Comparison of ENCODE assay signal across 8 cellular contexts in the genomic region with DNA sequence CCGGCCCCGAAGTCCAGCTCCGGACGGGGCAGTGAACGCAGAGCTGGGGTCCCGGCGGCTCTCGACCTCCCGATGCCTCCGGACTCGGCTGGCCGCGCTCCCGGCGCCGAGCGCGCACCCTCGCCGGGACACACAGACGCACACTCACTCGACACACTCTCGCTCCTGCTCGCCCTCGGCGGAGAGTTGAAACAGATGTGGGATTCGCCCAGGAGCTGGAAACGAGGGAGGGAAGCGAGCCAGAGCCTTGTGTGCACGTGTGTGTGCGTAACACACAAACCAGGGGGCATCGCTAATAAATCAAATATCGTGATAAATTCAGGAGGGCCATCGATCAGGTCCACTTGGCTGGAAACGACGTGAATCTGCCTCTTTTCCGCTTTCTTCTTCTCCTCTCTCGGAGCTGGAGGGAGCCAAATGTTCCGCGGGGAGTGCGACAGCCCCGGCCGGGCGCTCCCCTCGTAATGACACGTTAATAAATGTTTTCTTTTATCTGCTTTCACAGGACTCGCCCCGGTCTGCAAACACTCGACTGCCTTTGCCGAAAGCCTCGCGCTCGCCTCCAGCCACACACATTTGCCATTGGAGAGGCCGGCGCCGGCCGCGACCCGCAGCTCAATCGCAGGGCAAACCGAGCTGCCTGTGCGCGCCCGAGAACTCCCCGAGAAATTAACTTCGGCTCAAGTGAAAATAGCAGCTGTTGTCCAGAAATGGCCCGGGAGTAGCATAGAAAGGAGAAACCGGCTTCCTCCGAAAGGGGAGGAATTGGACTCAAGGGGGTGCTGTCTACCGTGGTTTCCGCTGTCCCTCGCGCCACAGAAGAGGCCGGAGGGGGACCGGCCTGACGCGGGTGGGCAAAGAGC. TPM values are rescaled to one million over a fixed set of nuclear protein-coding genes. Genes with fewer than 3 reads are reported as not detected.
DNase-seq lines count a peak whose midpoint lies in the region; ATAC-seq, FAIRE-seq and TF ChIP-seq lines count a peak whose summit lies in the region.

No MANE protein-coding gene starts in this region.

- CTCF ChIA-PET in endothelial cell of umbilical vein (lab: Charles Lee) = interaction anchor here (0.5 to 2.7 kb wide), 36 partner anchors 8 to 836 kb away, joined by 3 to 87 read pairs (median 5); no protein-coding TSS in a partner anchor

- DNase-seq in DMS79 (lab: John Stamatoyannopoulos, UW) (peak; percentile 41), SKM-1 treated with dmso at 0.1 percent for 144 hours (lab: John Stamatoyannopoulos, UW; ENCODE audit: unreplicated experiment) (peak; percentile 43), endothelial cell of umbilical vein (ENCODE audit: low read depth, low spot score) (peak; percentile 85), lung (ENCODE audit: low spot score) (peak; percentile 49), stromal cell of bone marrow (ENCODE audit: low read depth) (peak; percentile 65)
- no peak for DNase-seq in stimulated activated CD4-positive, alpha-beta T cell treated with anti-CD3 and anti-CD28 coated beads, Interleukin-2, amount 100 ng/mL, for 48 hours

- intact Hi-C loops in endothelial cell of umbilical vein (cut with micrococcal nuclease) = loop anchor here (1.0 to 5.0 kb wide), 8 partner anchors 13 to 835 kb away; no protein-coding TSS in a partner anchor

- peak overlapping the region; percentile 87 for H3K4me2 ChIP-seq in endothelial cell of umbilical vein (ENCODE audit: insufficient read depth, low read length)

- dilution Hi-C loops in endothelial cell of umbilical vein (cut with MboI; ENCODE audit: extremely low pct_ligation_motif_present, low sequenced_read_pairs) = no loop called here

- POLR2A ChIA-PET in endothelial cell of umbilical vein (lab: Charles Lee) = interaction anchor here (1.0 kb wide), 1 partner anchor 834 kb away, joined by 3 read pairs; no protein-coding TSS in a partner anchor

- TF ChIP-seq CTCF in endothelial cell of umbilical vein (IDR thresholded peaks at IDR 0.05; ENCODE audit: extremely low read depth in 1 of 2, insufficient read depth in 1 of 2, low read depth in 1 of 2, low read length in 2 of 2) = peak; percentile 58 to 73
- peak; percentile 28 for TF ChIP-seq CTCF in lung (IDR thresholded peaks at IDR 0.05; ENCODE audit: control extremely low read depth, extremely low read depth)

- H2AFZ ChIP-seq in endothelial cell of umbilical vein (ENCODE audit: low read depth, low read length) = peak overlapping the region; percentile 44

- no peaks in the 10 kb centered on the region for H3K79me2 ChIP-seq in endothelial cell of umbilical vein (ENCODE audit: control insufficient read depth, insufficient read depth, low read length)

- H3K36me3 ChIP-seq in HUES6 (ENCODE audit: control insufficient read depth, insufficient read depth, low read length) (no peaks in the 10 kb centered on the region), endothelial cell of umbilical vein (ENCODE audit: control insufficient read depth in 2 of 2, extremely low read depth in 1 of 2, insufficient read depth in 2 of 2, low read length in 2 of 2) (no peaks in the 10 kb centered on the region), lung (ENCODE audit: control insufficient read depth in 2 of 2, insufficient read depth in 2 of 2, low read length in 2 of 2) (no peaks in the 10 kb centered on the region)

- H3K4me3 ChIP-seq in HUES6 (ENCODE audit: low read depth, low read length) (peak overlapping the region; percentile 66), endothelial cell of umbilical vein (replicated peaks in 1 of 3; ENCODE audit: insufficient read depth in 1 of 3, low read depth in 1 of 3, low read length in 3 of 3) (peak overlapping the region; percentile 19 to 60 (median 46)), lung (peak overlapping the region; percentile 50)

- BruUV-seq in endothelial cell of umbilical vein (replicated peaks; lab: Mats Ljungman, UMichigan) = TSS peak; percentile 47

- FAIRE-seq in endothelial cell of umbilical vein (lab: Jason Lieb, UNC) = peak; percentile 81

- 0 to 1% methylated on average over 77 of the region's 77 CpGs for WGBS in lung, 2 donors

- H3K27me3 ChIP-seq in HUES6 (ENCODE audit: control insufficient read depth, insufficient read depth, low read length) (peaks cover 31% of the 10 kb centered on the region), endothelial cell of umbilical vein (ENCODE audit: control insufficient read depth in 2 of 2, insufficient read depth in 2 of 2, low read length in 2 of 2) (peaks cover 0 to 3% of the 10 kb centered on the region in 2 experiments), lung (ENCODE audit: control insufficient read depth, insufficient read depth) (peaks cover 2% of the 10 kb centered on the region)

- no peaks in the 10 kb centered on the region for H3K9me1 ChIP-seq in endothelial cell of umbilical vein (replicated peaks; ENCODE audit: control insufficient read depth, extremely low read depth, insufficient read depth, low read length)

- no peak for TF ChIP-seq POLR2A in endothelial cell of umbilical vein (IDR thresholded peaks at IDR 0.05; ENCODE audit: low read depth, low read length)

- H3K4me1 ChIP-seq in HUES6 (ENCODE audit: control insufficient read depth, insufficient read depth, low read length) = peaks cover 8% of the 10 kb centered on the region; the same call in 1 of the 2 replicates
- H3K4me1 ChIP-seq in endothelial cell of umbilical vein (ENCODE audit: control insufficient read depth, extremely low read depth, insufficient read depth, low read length) = peaks cover 22% of the 10 kb centered on the region
- H3K4me1 ChIP-seq in lung (ENCODE audit: control insufficient read depth in 2 of 2, insufficient read depth in 2 of 2, low read length in 2 of 2) = peaks cover 0 to 9% of the 10 kb centered on the region in 2 donors

- H3K9me3 ChIP-seq in HUES6 (ENCODE audit: control insufficient read depth, insufficient read depth, low read depth, low read length) (no peaks in the 10 kb centered on the region), endothelial cell of umbilical vein (replicated peaks; ENCODE audit: control insufficient read depth, insufficient read depth, low read length) (no peaks in the 10 kb centered on the region), lung (ENCODE audit: control insufficient read depth in 2 of 2, insufficient read depth in 1 of 2, low read length in 1 of 2) (no peaks in the 10 kb centered on the region)

- H3K27ac ChIP-seq in HUES6 (ENCODE audit: low read depth, low read length) (no peak overlapping the region), endothelial cell of umbilical vein (ENCODE audit: insufficient read depth, low read depth, low read length) (peak overlapping the region; percentile 22), lung (ENCODE audit: low read depth in 1 of 2, low read length in 1 of 2) (peak overlapping the region; percentile 55 to 77)

- H4K20me1 ChIP-seq in endothelial cell of umbilical vein (replicated peaks; ENCODE audit: control insufficient read depth, extremely low read depth, insufficient read depth, low read length) = no peaks in the 10 kb centered on the region

- ATAC-seq in lung (ENCODE audit: insufficient read depth, low FRiP score) (peak; percentile 66), HG03196 (IDR thresholded peaks at IDR 0.05; ENCODE audit: unreplicated experiment) (no peak)

- H3K9ac ChIP-seq in HUES6 (ENCODE audit: low read length) = peak overlapping the region; percentile 65
- H3K9ac ChIP-seq in endothelial cell of umbilical vein (replicated peaks; ENCODE audit: extremely low read depth, insufficient read depth, low read length) = peak overlapping the region; percentile 16

TF ChIP-seq in endothelial cell of umbilical vein, 7 proteins besides CTCF, POLR2A, EP300 and RAD21:
- peak; percentile 49 for TF ChIP-seq EZH2 (IDR thresholded peaks at IDR 0.05; ENCODE audit: borderline replicate concordance, low read depth, low read length, severe bottlenecking)
- no peak for TF ChIP-seq POLR2AphosphoS5 (IDR thresholded peaks at IDR 0.05; ENCODE audit: insufficient read depth, low read depth, low read length)

RNA-seq across cellular contexts. Expression of a gene that starts 0.8 kb away (rescaled TPM):
- total RNA-seq in endothelial cell of umbilical vein (140 and 160 TPM in 2 replicates), lung (10 to 100 TPM; 20.4 to 42.4 TPM)
- polyA plus RNA-seq in endothelial cell of umbilical vein (58.5 and 78.8 TPM in 2 replicates), lung (10 to 100 TPM; 17.7 to 26.8 TPM)
- 40.5 and 42.7 TPM in 2 replicates for polyA plus RNA-seq in endothelial cell of umbilical vein (2011; cell fraction: cytosol; rRNA removed)
- 38.9 and 54.0 TPM in 2 replicates for polyA plus RNA-seq in endothelial cell of umbilical vein (2011; cell fraction: nucleus; rRNA removed)
- 116 and 138 TPM in 2 replicates for polyA plus RNA-seq in endothelial cell of umbilical vein (2012)
- 107 and 134 TPM in 2 replicates for polyA minus RNA-seq in endothelial cell of umbilical vein
- not detected for polyA minus RNA-seq in endothelial cell of umbilical vein (2011; cell fraction: cytosol; rRNA and poly(A)+ RNA removed)
- polyA minus RNA-seq in endothelial cell of umbilical vein (2011; cell fraction: nucleus; rRNA and poly(A)+ RNA removed) = 49.6 and 80.8 TPM in 2 replicates

Comparison
In these comparisons a context has a peak if more than half of its experiments do, and no peak if none do; other contexts are left out.
1. DNase-seq: peak in DMS79 (single experiment), SKM-1 treated with dmso at 0.1 percent for 144 hours (single experiment), endothelial cell of umbilical vein (single experiment), lung (single experiment) and stromal cell of bone marrow (single experiment); none in stimulated activated CD4-positive, alpha-beta T cell treated with anti-CD3 and anti-CD28 coated beads, Interleukin-2, amount 100 ng/mL, for 48 hours (0 of 2).
2. Peak in every context shown above with its lines, with median percentiles within 50 percentile points of each other: H3K4me3 ChIP-seq.